Comparison of ENCODE assay signal across 24 cellular contexts in genomic region chr10:110708776-110709443, GRCh38.
A peak's percentile ranks its signal among the peaks of the same experiment; 100 is the strongest.
DNase-seq lines count a peak whose midpoint lies in the region; ATAC-seq and TF ChIP-seq lines count a peak whose summit lies in the region.
"Had no signal": no experiment of that assay in that cellular context is flagged by ENCODE, and none has a peak within 500 bp of the region (broad histone marks: within the 10 kb centered on the region; RNA-seq: fewer than 3 reads in every experiment).

No MANE protein-coding gene starts in this region.

- DNase-seq in G401 (ENCODE audit: low spot score) (peak; percentile 6), cerebellum (ENCODE audit: low spot score) (peak; percentile 24), right atrium auricular region (ENCODE audit: low spot score) (no peak), neural progenitor cell (ENCODE audit: low spot score) (peak; percentile 18), NCI-H2171 (lab: John Stamatoyannopoulos, UW) (no peak), aorta (no peak), HPDE6-E6E7 (ENCODE audit: extremely low spot score) (no peak)
- no peak for DNase-seq in activated CD4-positive, alpha-beta memory T cell treated with anti-CD3 and anti-CD28 coated beads for 36 hours
- DNase-seq: activated CD8-positive, alpha-beta T cell treated with anti-CD3 and anti-CD28 coated beads, Interleukin-2, amount 10 ng/mL, durations not matched to agents 7 days and 5 days; CD4-positive, CD25-positive, alpha-beta regulatory T cell; dermis blood vessel endothelial cell; EL; islet precursor cell; NCI-H1417 treated with DMSO at 0.1 percent for 48 hours; NCI-H748 treated with DMSO at 0.1 percent for 48 hours; stimulated activated CD4-positive, alpha-beta T cell treated with anti-CD3 and anti-CD28 coated beads, Interleukin-1b, Interleukin-23, amount 100 ng/mL, for 48 hours; T-helper 17 cell; tibial artery had no signal

- no peaks in the 10 kb centered on the region for H3K79me2 ChIP-seq in neural progenitor cell (ENCODE audit: low read depth)

- H3K9me3 ChIP-seq in right atrium auricular region (no peaks in the 10 kb centered on the region), neural progenitor cell (ENCODE audit: low read depth) (no peaks in the 10 kb centered on the region), aorta (ENCODE audit: control insufficient read depth, low read length) (no peaks in the 10 kb centered on the region)
- H3K9me3 ChIP-seq: neutrophil, tibial artery had no signal

- WGBS in aorta, 2 donors, result 34 to 42% methylated on average over 8 of the region's 8 CpGs

- TF ChIP-seq CTCF in right atrium auricular region (IDR thresholded peaks at IDR 0.05) (no peak), neural progenitor cell (IDR thresholded peaks at IDR 0.05) (no peak)

- in situ Hi-C loops in G401 (cut with HindIII; ENCODE audit: low sequenced_read_pairs), result no loop called here

- peak overlapping the region; percentile 43 for H3K27ac Mint-ChIP-seq in neural progenitor cell
- H3K27ac Mint-ChIP-seq in activated CD4-positive, alpha-beta memory T cell treated with anti-CD3 and anti-CD28 coated beads for 36 hours, result no peak overlapping the region
- H3K27ac Mint-ChIP-seq: activated CD8-positive, alpha-beta T cell treated with anti-CD3 and anti-CD28 coated beads, Interleukin-2, amount 10 ng/mL, durations not matched to agents 7 days and 5 days; activated naive CD4-positive, alpha-beta T cell treated with anti-CD3 and anti-CD28 coated beads, Interleukin-2, amount 50 U/mL, for 24 hours; activated T-helper 2 cell treated with anti-CD3 and anti-CD28 coated beads, Interferon-gamma antibody, Interleukin-2, Interleukin-4, amounts not matched to agents 10 μg/mL and 5 μg/mL and 100 μg/mL, durations not matched to agents 14 hours and 24 hours and 36 hours; CD4-positive, CD25-positive, alpha-beta regulatory T cell; progenitor cell of endocrine pancreas; T-helper 17 cell had no signal

- H3F3A ChIP-seq in neural progenitor cell (ENCODE audit: low read depth), result no peaks in the 10 kb centered on the region

- peaks cover 10% of the 10 kb centered on the region for H3K27me3 Mint-ChIP-seq in neural progenitor cell (ENCODE audit: insufficient read depth, low read depth)
- H3K27me3 Mint-ChIP-seq in activated CD4-positive, alpha-beta memory T cell treated with anti-CD3 and anti-CD28 coated beads for 36 hours, result no peaks in the 10 kb centered on the region
- H3K27me3 Mint-ChIP-seq: activated naive CD4-positive, alpha-beta T cell treated with anti-CD3 and anti-CD28 coated beads, Interleukin-2, amount 50 U/mL, for 24 hours had no signal

- H3K4me3 Mint-ChIP-seq in neural progenitor cell, result peak overlapping the region; percentile 31
- no peak overlapping the region for H3K4me3 Mint-ChIP-seq in activated CD4-positive, alpha-beta memory T cell treated with anti-CD3 and anti-CD28 coated beads for 36 hours
- H3K4me3 Mint-ChIP-seq: activated CD8-positive, alpha-beta T cell treated with anti-CD3 and anti-CD28 coated beads, Interleukin-2, amount 10 ng/mL, durations not matched to agents 7 days and 5 days; activated naive CD4-positive, alpha-beta T cell treated with anti-CD3 and anti-CD28 coated beads, Interleukin-2, amount 50 U/mL, for 24 hours; CD4-positive, CD25-positive, alpha-beta regulatory T cell; T-helper 17 cell had no signal

- CTCF ChIA-PET in activated CD4-positive, alpha-beta memory T cell treated with anti-CD3 and anti-CD28 coated beads for 36 hours (lab: Charles Lee), result interaction anchor here (0.6 kb wide), 1 partner anchor 100 kb away, joined by 3 read pairs; no protein-coding TSS in a partner anchor

- H3K4me2 ChIP-seq in neural progenitor cell, result no peak overlapping the region
- H3K4me2 ChIP-seq: smooth muscle cell had no signal

- H3K4me3 ChIP-seq in right atrium auricular region (no peak overlapping the region), neural progenitor cell (no peak overlapping the region), aorta (ENCODE audit: low read length in 2 of 2) (no peak overlapping the region)
- H3K4me3 ChIP-seq: lung, smooth muscle cell, tibial artery had no signal

- H2AFZ ChIP-seq in neural progenitor cell (replicated peaks), result no peak overlapping the region

- no peaks in the 10 kb centered on the region for H3K9me3 Mint-ChIP-seq in neural progenitor cell
- H3K9me3 Mint-ChIP-seq in activated CD4-positive, alpha-beta memory T cell treated with anti-CD3 and anti-CD28 coated beads for 36 hours, result no peaks in the 10 kb centered on the region
- H3K9me3 Mint-ChIP-seq: activated naive CD4-positive, alpha-beta T cell treated with anti-CD3 and anti-CD28 coated beads, Interleukin-2, amount 50 U/mL, for 24 hours; activated T-helper 2 cell treated with anti-CD3 and anti-CD28 coated beads, Interferon-gamma antibody, Interleukin-2, Interleukin-4, amounts not matched to agents 10 μg/mL and 5 μg/mL and 100 μg/mL, durations not matched to agents 14 hours and 24 hours and 36 hours had no signal

- H3K4me1 ChIP-seq in right atrium auricular region (peaks cover 0 to 33% of the 10 kb centered on the region in 2 donors), neural progenitor cell (peaks cover 7% of the 10 kb centered on the region), aorta (ENCODE audit: control insufficient read depth in 1 of 2, insufficient read depth in 2 of 2, low read length in 2 of 2) (peaks cover 3% of the 10 kb centered on the region in 2 donors)

- POLR2A ChIA-PET in activated CD4-positive, alpha-beta memory T cell treated with anti-CD3 and anti-CD28 coated beads for 36 hours (lab: Charles Lee), result no interaction called here

- intact Hi-C loops in aorta (cut with DNase I), result no loop called here
- intact Hi-C loops in activated CD4-positive, alpha-beta memory T cell treated with anti-CD3 and anti-CD28 coated beads for 36 hours (cut with micrococcal nuclease), result no loop called here

- no peaks in the 10 kb centered on the region for H3K36me3 Mint-ChIP-seq in neural progenitor cell
- no peaks in the 10 kb centered on the region for H3K36me3 Mint-ChIP-seq in activated CD4-positive, alpha-beta memory T cell treated with anti-CD3 and anti-CD28 coated beads for 36 hours
- H3K36me3 Mint-ChIP-seq: CD4-positive, CD25-positive, alpha-beta regulatory T cell had no signal

- H3K4me1 Mint-ChIP-seq in neural progenitor cell, result peaks cover 22% of the 10 kb centered on the region
- no peaks in the 10 kb centered on the region for H3K4me1 Mint-ChIP-seq in activated CD4-positive, alpha-beta memory T cell treated with anti-CD3 and anti-CD28 coated beads for 36 hours (ENCODE audit: low read depth)
- H3K4me1 Mint-ChIP-seq: activated naive CD4-positive, alpha-beta T cell treated with anti-CD3 and anti-CD28 coated beads, Interleukin-2, amount 50 U/mL, for 24 hours; CD4-positive, CD25-positive, alpha-beta regulatory T cell; T-helper 17 cell had no signal

- H3K36me3 ChIP-seq in right atrium auricular region (no peaks in the 10 kb centered on the region), neural progenitor cell (no peaks in the 10 kb centered on the region), aorta (ENCODE audit: control insufficient read depth in 1 of 2, insufficient read depth in 2 of 2, low read length in 1 of 2) (no peaks in the 10 kb centered on the region)
- H3K36me3 ChIP-seq: neutrophil, tibial artery had no signal

- no peak overlapping the region for H3K9ac ChIP-seq in neural progenitor cell

- peak overlapping the region; percentile 63 to 80 for H3K27ac ChIP-seq in right atrium auricular region
- H3K27ac ChIP-seq in neural progenitor cell, result no peak overlapping the region
- peak overlapping the region in 1 of 2 donors; percentile 15 for H3K27ac ChIP-seq in aorta (ENCODE audit: low read depth in 1 of 2, low read length in 2 of 2)
- H3K27ac ChIP-seq: neutrophil, tibial artery had no signal

- H4K20me1 ChIP-seq in neural progenitor cell (ENCODE audit: low read depth), result no peaks in the 10 kb centered on the region

- no peak for ATAC-seq in aorta (ENCODE audit: low FRiP score)
- ATAC-seq: activated CD8-positive, alpha-beta T cell treated with anti-CD3 and anti-CD28 coated beads, Interleukin-2, amount 10 ng/mL, durations not matched to agents 7 days and 5 days; T-helper 17 cell had no signal

- H3K27me3 ChIP-seq in right atrium auricular region, result no peaks in the 10 kb centered on the region
- H3K27me3 ChIP-seq in neural progenitor cell, result no peaks in the 10 kb centered on the region
- no peaks in the 10 kb centered on the region for H3K27me3 ChIP-seq in aorta (ENCODE audit: control insufficient read depth in 1 of 2, insufficient read depth in 2 of 2, low read length in 1 of 2)
- H3K27me3 ChIP-seq: neutrophil, tibial artery had no signal

Comparison
In these comparisons a context has a peak if more than half of its experiments do, and no peak if none do; other contexts are left out.
1. DNase-seq: peak in G401 (single experiment), cerebellum (single experiment) and neural progenitor cell (single experiment); none in right atrium auricular region (single experiment), NCI-H2171 (single experiment), aorta (0 of 2), activated CD4-positive, alpha-beta memory T cell treated with anti-CD3 and anti-CD28 coated beads for 36 hours (single experiment) and HPDE6-E6E7 (single experiment).